ENCODE assay signal across 15 cellular contexts in genomic region chr22:39558254-39558727, GRCh38. TPM values are rescaled to one million over a fixed set of nuclear protein-coding genes. Genes with fewer than 3 reads are reported as not detected.
DNase-seq lines count a peak whose midpoint lies in the region; ATAC-seq and TF ChIP-seq lines count a peak whose summit lies in the region.
"Had no signal": no experiment of that assay in that cellular context is flagged by ENCODE, and none has a peak within 500 bp of the region (broad histone marks: within the 10 kb centered on the region; RNA-seq: fewer than 3 reads in every experiment).

No MANE protein-coding gene starts in this region.

- H3K9ac ChIP-seq in IMR-90 (ENCODE audit: low read depth, low read length) (no peak overlapping the region), endodermal cell (ENCODE audit: extremely low read depth, low read length, poor library complexity, severe bottlenecking) (no peak overlapping the region), smooth muscle cell (ENCODE audit: low read depth) (no peak overlapping the region)

- H2AK9ac ChIP-seq in IMR-90 (replicated peaks; ENCODE audit: low read depth, low read length, poor library complexity) = no peak overlapping the region

- CTCF ChIA-PET in IMR-90 (lab: Yijun Ruan, JAX) = interaction anchor here (0.6 to 1.0 kb wide), 2 partner anchors 19 to 467 kb away, joined by 3 read pairs; no protein-coding TSS in a partner anchor

- intact Hi-C loops in IMR-90 (cut with micrococcal nuclease) = loop anchor here (5.0 kb wide), 1 partner anchor 249 kb away; no protein-coding TSS in a partner anchor

- no peak overlapping the region for H3K4ac ChIP-seq in IMR-90 (ENCODE audit: low read depth, low read length)

- POLR2A ChIA-PET in IMR-90 (lab: Charles Lee; ENCODE audit: unreplicated experiment) = no interaction called here

- 8% methylated on average over 12 of the region's 34 CpGs; no CpG with 5 or more reads in 1 of the 2 experiments for WGBS in IMR-90 (ENCODE audit: extremely low coverage in 2 of 2, insufficient read length in 1 of 2), 2 experiments
- 11 to 17% methylated on average over 3 to 34 of the region's 34 CpGs for WGBS in endodermal cell (ENCODE audit: insufficient coverage in 1 of 2, insufficient read length in 1 of 2), 2 experiments
- 34% methylated on average over 29 of the region's 34 CpGs for WGBS in smooth muscle cell (ENCODE audit: low lambda C conversion rate)

- H2BK20ac ChIP-seq in IMR-90 (ENCODE audit: low read depth, low read length) = no peak overlapping the region

- peaks cover 44% of the 10 kb centered on the region for H3K27me3 Mint-ChIP-seq in activated T-cell treated with anti-CD3 and anti-CD28 coated beads, Interleukin-2, amount 50 U/mL, for 4 hours (ENCODE audit: low read depth)
- peaks cover 53% of the 10 kb centered on the region for H3K27me3 Mint-ChIP-seq in endodermal cell (ENCODE audit: insufficient read depth)

- H4K5ac ChIP-seq in IMR-90 (ENCODE audit: low read depth, low read length) = no peak overlapping the region

- ATAC-seq in activated T-cell treated with anti-CD3 and anti-CD28 coated beads, Interleukin-2, amount 50 U/mL, for 4 hours = no peak
- ATAC-seq in IMR-90 (ENCODE audit: low read depth) (no peak), GM21576 (IDR thresholded peaks at IDR 0.05; ENCODE audit: unreplicated experiment) (no peak), HG02884 (IDR thresholded peaks at IDR 0.05; ENCODE audit: unreplicated experiment) (no peak)

- DNase-seq in activated T-cell treated with anti-CD3 and anti-CD28 coated beads, Interleukin-2, amount 50 U/mL, for 4 hours = no peak
- no peak for DNase-seq in activated T-cell treated with anti-CD3 and anti-CD28 coated beads, Interleukin-2, amount 50 U/mL, for 48 hours
- no peak for DNase-seq in IMR-90
- peak; percentile 73 for DNase-seq in endodermal cell
- DNase-seq in smooth muscle cell (lab: John Stamatoyannopoulos, UW; ENCODE audit: unreplicated experiment) = no peak
- DNase-seq in kidney tubule cell (ENCODE audit: low spot score) = no peak
- DNase-seq: activated CD4-positive, alpha-beta T cell treated with anti-CD3 and anti-CD28 coated beads, Interleukin-2, amount 50 U/mL, for 4 hours; EL; MM.1S had no signal

- no peaks in the 10 kb centered on the region for H4K20me1 ChIP-seq in IMR-90 (ENCODE audit: insufficient read depth, low read length)
- H4K20me1 ChIP-seq in smooth muscle cell (ENCODE audit: low read depth) = no peaks in the 10 kb centered on the region

- peaks cover 79% of the 10 kb centered on the region for H3K27me3 ChIP-seq in IMR-90 (ENCODE audit: control insufficient read depth, insufficient read depth, low read length)
- H3K27me3 ChIP-seq in endodermal cell (ENCODE audit: control insufficient read depth, insufficient read depth, low read length, poor library complexity, severe bottlenecking) = peaks cover 51% of the 10 kb centered on the region
- peaks cover 76% of the 10 kb centered on the region for H3K27me3 ChIP-seq in smooth muscle cell (ENCODE audit: low read depth)

- dilution Hi-C loops in IMR-90 (cut with HindIII; ENCODE audit: low sequenced_read_pairs, unreplicated experiment) = no loop called here

- no peaks in the 10 kb centered on the region for H3K79me2 ChIP-seq in smooth muscle cell (ENCODE audit: low read depth)

- no peak overlapping the region for H2BK120ac ChIP-seq in IMR-90 (ENCODE audit: low read depth, low read length)

- no peak overlapping the region for H3K27ac Mint-ChIP-seq in endodermal cell

- H3K79me1 ChIP-seq in IMR-90 (ENCODE audit: low read depth in 1 of 2, low read length in 2 of 2) = no peaks in the 10 kb centered on the region

- H3K27ac ChIP-seq in IMR-90 (ENCODE audit: insufficient read depth, low read length) (no peak overlapping the region), endodermal cell (ENCODE audit: low read depth, low read length) (no peak overlapping the region), smooth muscle cell (ENCODE audit: low read depth) (no peak overlapping the region)
- H3K27ac ChIP-seq: HL-60, neutrophil had no signal

- H3K56ac ChIP-seq in IMR-90 (ENCODE audit: extremely low read depth, insufficient read depth, low read length) = no peak overlapping the region

- peaks cover 2% of the 10 kb centered on the region; the same call in 1 of the 2 replicates for H3K4me1 ChIP-seq in IMR-90 (ENCODE audit: control insufficient read depth, insufficient read depth, low read length)
- H3K4me1 ChIP-seq in endodermal cell (ENCODE audit: control insufficient read depth, insufficient read depth, low read length) = peaks cover 3% of the 10 kb centered on the region
- no peaks in the 10 kb centered on the region for H3K4me1 ChIP-seq in smooth muscle cell (ENCODE audit: low read depth)

- no peaks in the 10 kb centered on the region for H3F3A ChIP-seq in smooth muscle cell (ENCODE audit: low read depth)

- H3K4me3 ChIP-seq in IMR-90 (ENCODE audit: insufficient read depth, low read depth, low read length) (no peak overlapping the region), endodermal cell (ENCODE audit: low read length) (peak overlapping the region; percentile 58), smooth muscle cell (no peak overlapping the region)

- no peak overlapping the region for H3K18ac ChIP-seq in IMR-90 (ENCODE audit: low read depth, low read length)

- peak overlapping the region; percentile 42 for H3K4me3 Mint-ChIP-seq in activated T-cell treated with anti-CD3 and anti-CD28 coated beads, Interleukin-2, amount 50 U/mL, for 4 hours
- peak overlapping the region; percentile 53 for H3K4me3 Mint-ChIP-seq in endodermal cell

- H3K9me3 Mint-ChIP-seq in activated T-cell treated with anti-CD3 and anti-CD28 coated beads, Interleukin-2, amount 50 U/mL, for 4 hours = no peaks in the 10 kb centered on the region
- H3K9me3 Mint-ChIP-seq in endodermal cell = no peaks in the 10 kb centered on the region

- no peak overlapping the region for H2BK5ac ChIP-seq in IMR-90 (ENCODE audit: low read depth, low read length, poor library complexity, severe bottlenecking)

- H2AFZ ChIP-seq in IMR-90 (replicated peaks; ENCODE audit: low read length, poor library complexity) = no peak overlapping the region
- H2AFZ ChIP-seq in smooth muscle cell (ENCODE audit: low read depth) = no peak overlapping the region

- H3K9me3 ChIP-seq in IMR-90 (ENCODE audit: control insufficient read depth, insufficient read depth, low read length) (no peaks in the 10 kb centered on the region), endodermal cell (ENCODE audit: control insufficient read depth, low read length) (no peaks in the 10 kb centered on the region), smooth muscle cell (replicated peaks; ENCODE audit: low read depth) (no peaks in the 10 kb centered on the region)
- H3K9me3 ChIP-seq: adrenal gland, neutrophil had no signal

- no peak overlapping the region for H3K14ac ChIP-seq in IMR-90 (replicated peaks; ENCODE audit: low read depth, low read length)

- no peak for TF ChIP-seq RAD21 in IMR-90 (IDR thresholded peaks at IDR 0.05; ENCODE audit: low read length)

- H3K36me3 ChIP-seq in IMR-90 (ENCODE audit: control insufficient read depth, insufficient read depth, low read length) = no peaks in the 10 kb centered on the region
- no peaks in the 10 kb centered on the region for H3K36me3 ChIP-seq in endodermal cell (ENCODE audit: control insufficient read depth, insufficient read depth, low read length)
- H3K36me3 ChIP-seq in smooth muscle cell (ENCODE audit: low read depth) = no peaks in the 10 kb centered on the region
- H3K36me3 ChIP-seq: adrenal gland, neutrophil had no signal

- no peak overlapping the region for H4K91ac ChIP-seq in IMR-90 (ENCODE audit: insufficient read depth, low read depth, low read length)

- no TSS peak for BruUV-seq in IMR-90 (replicated peaks; lab: Mats Ljungman, UMichigan)

- no peak overlapping the region for H3K23ac ChIP-seq in IMR-90 (ENCODE audit: low read depth, low read length)

- no peak overlapping the region for H2AK5ac ChIP-seq in IMR-90 (ENCODE audit: low read depth, low read length)

- no peaks in the 10 kb centered on the region for H3K36me3 Mint-ChIP-seq in activated T-cell treated with anti-CD3 and anti-CD28 coated beads, Interleukin-2, amount 50 U/mL, for 4 hours (ENCODE audit: insufficient read depth)
- H3K36me3 Mint-ChIP-seq in endodermal cell (ENCODE audit: low read depth) = no peaks in the 10 kb centered on the region

- H3K9me1 ChIP-seq in IMR-90 (ENCODE audit: insufficient read depth, low read length) = 0 out of 2 replicates have a peak, but pooled peaks cover 3% of the 10 kb centered on the region

- TF ChIP-seq POLR2A in IMR-90 (IDR thresholded peaks at IDR 0.05; ENCODE audit: low read depth, low read length) = no peak

- peak overlapping the region; percentile 43; the same call in 1 of the 2 replicates for H3K4me2 ChIP-seq in IMR-90 (ENCODE audit: low read depth, low read length)
- H3K4me2 ChIP-seq in smooth muscle cell = peak overlapping the region; percentile 31

- H4K8ac ChIP-seq in IMR-90 (ENCODE audit: low read depth in 2 of 2, low read length in 2 of 2) = no peak overlapping the region

- H2BK15ac ChIP-seq in IMR-90 (ENCODE audit: low read depth, low read length) = no peak overlapping the region

- in situ Hi-C loops in IMR-90 (cut with MboI; ENCODE audit: low sequenced_read_pairs) = no loop called here

- H3K4me1 Mint-ChIP-seq in activated T-cell treated with anti-CD3 and anti-CD28 coated beads, Interleukin-2, amount 50 U/mL, for 4 hours (ENCODE audit: low read depth) = peaks cover 6% of the 10 kb centered on the region
- H3K4me1 Mint-ChIP-seq in endodermal cell = peaks cover 19% of the 10 kb centered on the region

- TF ChIP-seq CTCF in IMR-90 (conservative IDR thresholded peaks at IDR 0.05; ENCODE audit: low read depth, low read length) (no peak), endodermal cell (conservative IDR thresholded peaks at IDR 0.05) (no peak), smooth muscle cell (IDR thresholded peaks at IDR 0.05; ENCODE audit: borderline replicate concordance, insufficient read depth, poor library complexity, severe bottlenecking) (no peak)

RNA-seq across cellular contexts. Expression of gene CACNA1I, which starts 12.3 kb away (rescaled TPM):
- under 1 TPM; 0.05 to 0.14 (median 0.08) TPM for total RNA-seq in activated T-cell treated with anti-CD3 and anti-CD28 coated beads, Interleukin-2, amount 50 U/mL, for 4 hours
- total RNA-seq in IMR-90 (2012; rRNA removed) (under 0.01 TPM in 1 of 2 replicates, not detected in the other), endodermal cell (1 to 10 TPM; 1.2 to 2.2 TPM), smooth muscle cell (not detected in 2 replicates)
- polyA plus RNA-seq in IMR-90 (2012; rRNA removed) (0.01 and 0.02 TPM in 2 replicates), smooth muscle cell (not detected in 2 replicates)
- polyA plus RNA-seq in IMR-90 (2012; cell fraction: cytosol; rRNA removed) = 0.01 TPM in 2 replicates
- polyA plus RNA-seq in IMR-90 (2012; cell fraction: nucleus; rRNA removed; ENCODE audit: low replicate concordance) = 0.03 and 0.05 TPM in 2 replicates
- polyA plus RNA-seq in endodermal cell (2013, experiment 1 of 2) = 0.32 TPM
- 0.29 TPM for polyA plus RNA-seq in endodermal cell (2013, experiment 2 of 2)
- polyA plus RNA-seq: keratinocyte had no signal

RNA-seq across cellular contexts. Expression of gene RPS19BP1, which starts 25.7 kb away (rescaled TPM):
- 100 to 1,000 TPM; 198 to 208 (median 201) TPM for total RNA-seq in activated T-cell treated with anti-CD3 and anti-CD28 coated beads, Interleukin-2, amount 50 U/mL, for 4 hours
- total RNA-seq in IMR-90 (2012; rRNA removed) = 33.0 and 33.6 TPM in 2 replicates
- 95.4 and 117 TPM in 2 replicates for polyA plus RNA-seq in IMR-90 (2012; rRNA removed)
- polyA plus RNA-seq in IMR-90 (2012; cell fraction: cytosol; rRNA removed) = 117 and 206 TPM in 2 replicates
- 65.7 and 74.5 TPM in 2 replicates for polyA plus RNA-seq in IMR-90 (2012; cell fraction: nucleus; rRNA removed; ENCODE audit: low replicate concordance)
- total RNA-seq in endodermal cell = 10 to 100 TPM; 65.5 to 70.3 TPM
- 66.1 TPM for polyA plus RNA-seq in endodermal cell (2013, experiment 1 of 2)
- 59.9 TPM for polyA plus RNA-seq in endodermal cell (2013, experiment 2 of 2)
- total RNA-seq in smooth muscle cell = 42.8 and 71.6 TPM in 2 replicates
- polyA plus RNA-seq in smooth muscle cell = 97.1 and 115 TPM in 2 replicates

RNA-seq across cellular contexts. Expression of gene ATF4, which starts 37.9 kb away (rescaled TPM):
- 100 to 1,000 TPM; 611 to 673 (median 650) TPM for total RNA-seq in activated T-cell treated with anti-CD3 and anti-CD28 coated beads, Interleukin-2, amount 50 U/mL, for 4 hours
- total RNA-seq in IMR-90 (2012; rRNA removed) = 136 and 148 TPM in 2 replicates
- 662 and 949 TPM in 2 replicates for polyA plus RNA-seq in IMR-90 (2012; rRNA removed)
- polyA plus RNA-seq in IMR-90 (2012; cell fraction: cytosol; rRNA removed) = 533 and 881 TPM in 2 replicates
- 1,013 and 1,510 TPM in 2 replicates for polyA plus RNA-seq in IMR-90 (2012; cell fraction: nucleus; rRNA removed; ENCODE audit: low replicate concordance)
- total RNA-seq in endodermal cell = 100 to 1,000 TPM; 335 to 341 TPM
- polyA plus RNA-seq in endodermal cell (2013, experiment 1 of 2) = 370 TPM
- polyA plus RNA-seq in endodermal cell (2013, experiment 2 of 2) = 330 TPM
- total RNA-seq in smooth muscle cell = 421 and 443 TPM in 2 replicates
- polyA plus RNA-seq in smooth muscle cell = 288 and 339 TPM in 2 replicates

RNA-seq across cellular contexts. Expression of gene MIEF1, which starts 56.2 kb away (rescaled TPM):
- 10 to 100 TPM; 69.9 to 76.6 (median 70.7) TPM for total RNA-seq in activated T-cell treated with anti-CD3 and anti-CD28 coated beads, Interleukin-2, amount 50 U/mL, for 4 hours
- 9.7 and 12.2 TPM in 2 replicates for total RNA-seq in IMR-90 (2012; rRNA removed)
- 15.0 and 16.9 TPM in 2 replicates for polyA plus RNA-seq in IMR-90 (2012; rRNA removed)
- polyA plus RNA-seq in IMR-90 (2012; cell fraction: cytosol; rRNA removed) = 9.7 and 13.5 TPM in 2 replicates
- polyA plus RNA-seq in IMR-90 (2012; cell fraction: nucleus; rRNA removed; ENCODE audit: low replicate concordance) = 8.6 and 12.3 TPM in 2 replicates
- total RNA-seq in endodermal cell = 10 to 100 TPM; 36.0 to 43.3 TPM
- 28.1 TPM for polyA plus RNA-seq in endodermal cell (2013, experiment 1 of 2)
- polyA plus RNA-seq in endodermal cell (2013, experiment 2 of 2) = 26.6 TPM
- total RNA-seq in smooth muscle cell = 11.1 and 17.8 TPM in 2 replicates
- 11.3 and 14.5 TPM in 2 replicates for polyA plus RNA-seq in smooth muscle cell
